In genomic region chrX:24479924-24480722, GRCh38 we compare ENCODE assay signal across 8 cellular contexts. TPM values are rescaled to one million over a fixed set of nuclear protein-coding genes. Genes with fewer than 3 reads are reported as not detected.
DNase-seq lines count a peak whose midpoint lies in the region; ATAC-seq and TF ChIP-seq lines count a peak whose summit lies in the region.

No MANE protein-coding gene starts in this region.

- no peaks in the 10 kb centered on the region for H3K9me3 Mint-ChIP-seq in CD8-positive, alpha-beta memory T cell
- no peaks in the 10 kb centered on the region for H3K9me3 Mint-ChIP-seq in natural killer cell

- no peaks in the 10 kb centered on the region for H3K36me3 Mint-ChIP-seq in CD8-positive, alpha-beta memory T cell
- H3K36me3 Mint-ChIP-seq in natural killer cell, result no peaks in the 10 kb centered on the region

- H3K36me3 ChIP-seq in CD8-positive, alpha-beta memory T cell (ENCODE audit: insufficient read depth, low read length), result no peaks in the 10 kb centered on the region

- TF ChIP-seq CTCF in natural killer cell (IDR thresholded peaks at IDR 0.05), result no peak

- H3K27me3 ChIP-seq in CD8-positive, alpha-beta memory T cell (ENCODE audit: insufficient read depth, low read length, poor library complexity, severe bottlenecking), result no peaks in the 10 kb centered on the region

- intact Hi-C loops in natural killer cell (cut with micrococcal nuclease), result loop anchor here (1.0 to 2.0 kb wide), 2 partner anchors 15 kb away; partner anchors contain the start of gene PDK3

- H3K4me1 Mint-ChIP-seq in CD8-positive, alpha-beta memory T cell, result peaks cover 56 to 84% (median 79%) of the 10 kb centered on the region in 3 donors
- H3K4me1 Mint-ChIP-seq in natural killer cell, result peaks cover 51 to 57% of the 10 kb centered on the region in 2 donors

- peak overlapping the region; percentile 49 to 89 (median 68) for H3K4me3 Mint-ChIP-seq in CD8-positive, alpha-beta memory T cell
- H3K4me3 Mint-ChIP-seq in natural killer cell, result peak overlapping the region; percentile 84

- peak; percentile 56 to 88 (median 80) for DNase-seq in CD8-positive, alpha-beta memory T cell
- DNase-seq in SIG-M5 (lab: John Stamatoyannopoulos, UW), result peak; percentile 42
- peak; percentile 70 for DNase-seq in activated naive CD4-positive, alpha-beta T cell treated with Interleukin-2 at 50 U/mL for 16 hours
- peak; percentile 56 for DNase-seq in natural killer cell
- no peak for DNase-seq in putamen (ENCODE audit: low spot score)
- DNase-seq in EL, result no peak

- H3K4me1 ChIP-seq in CD8-positive, alpha-beta memory T cell (ENCODE audit: insufficient read depth, low read length), result peaks cover 74% of the 10 kb centered on the region

- no peaks in the 10 kb centered on the region for H3K9me3 ChIP-seq in CD8-positive, alpha-beta memory T cell (ENCODE audit: low read length)

- POLR2A ChIA-PET in CD8-positive, alpha-beta memory T cell (lab: Charles Lee), result interaction anchor here (0.6 to 2.7 kb wide), 2 partner anchors 15 to 84 kb away, joined by 3 to 34 read pairs; partner anchors contain the start of gene PDK3

- H3K27ac ChIP-seq in CD8-positive, alpha-beta memory T cell (ENCODE audit: low read depth, low read length), result peak overlapping the region; percentile 83

- ATAC-seq in GM19463 (IDR thresholded peaks at IDR 0.05; ENCODE audit: unreplicated experiment) (peak; percentile 90), HG03565 (IDR thresholded peaks at IDR 0.05; ENCODE audit: unreplicated experiment) (peak; percentile 90), natural killer cell (peak; percentile 88 to 97 (median 93))

- H3K4me3 ChIP-seq in CD8-positive, alpha-beta memory T cell (ENCODE audit: low read length), result peak overlapping the region; percentile 53

- CTCF ChIA-PET in CD8-positive, alpha-beta memory T cell (lab: Charles Lee), result interaction anchor here (3.4 to 3.9 kb wide), 2 partner anchors 14 to 18 kb away, joined by 22 to 23 read pairs; partner anchors contain the start of gene PDK3

- peak overlapping the region; percentile 76 to 99 (median 94) for H3K27ac Mint-ChIP-seq in CD8-positive, alpha-beta memory T cell
- H3K27ac Mint-ChIP-seq in natural killer cell, result peak overlapping the region; percentile 95 to 96

- H3K27me3 Mint-ChIP-seq in CD8-positive, alpha-beta memory T cell, result no peaks in the 10 kb centered on the region
- no peaks in the 10 kb centered on the region for H3K27me3 Mint-ChIP-seq in natural killer cell (ENCODE audit: low read depth in 2 of 2)

RNA-seq across cellular contexts. Expression of gene PDK3, which starts 15.0 kb away (rescaled TPM):
- total RNA-seq in CD8-positive, alpha-beta memory T cell, result 10 to 100 TPM; 26.0 to 26.4 TPM
- polyA plus RNA-seq in CD8-positive, alpha-beta memory T cell, result 48.3 TPM
- total RNA-seq in natural killer cell, result 10 to 100 TPM; 21.9 to 30.9 (median 28.1) TPM

Comparison
In these comparisons a context has a peak if more than half of its experiments do, and no peak if none do; other contexts are left out.
1. DNase-seq: peak in CD8-positive, alpha-beta memory T cell (5 of 5), SIG-M5 (single experiment), activated naive CD4-positive, alpha-beta T cell treated with Interleukin-2 at 50 U/mL for 16 hours (single experiment) and natural killer cell (single experiment); none in putamen (single experiment) and EL (single experiment).
2. Peak in every context shown above with its lines, with median percentiles within 50 percentile points of each other: ATAC-seq.